ENCODE assay signal across 8 cellular contexts in the genomic region with DNA sequence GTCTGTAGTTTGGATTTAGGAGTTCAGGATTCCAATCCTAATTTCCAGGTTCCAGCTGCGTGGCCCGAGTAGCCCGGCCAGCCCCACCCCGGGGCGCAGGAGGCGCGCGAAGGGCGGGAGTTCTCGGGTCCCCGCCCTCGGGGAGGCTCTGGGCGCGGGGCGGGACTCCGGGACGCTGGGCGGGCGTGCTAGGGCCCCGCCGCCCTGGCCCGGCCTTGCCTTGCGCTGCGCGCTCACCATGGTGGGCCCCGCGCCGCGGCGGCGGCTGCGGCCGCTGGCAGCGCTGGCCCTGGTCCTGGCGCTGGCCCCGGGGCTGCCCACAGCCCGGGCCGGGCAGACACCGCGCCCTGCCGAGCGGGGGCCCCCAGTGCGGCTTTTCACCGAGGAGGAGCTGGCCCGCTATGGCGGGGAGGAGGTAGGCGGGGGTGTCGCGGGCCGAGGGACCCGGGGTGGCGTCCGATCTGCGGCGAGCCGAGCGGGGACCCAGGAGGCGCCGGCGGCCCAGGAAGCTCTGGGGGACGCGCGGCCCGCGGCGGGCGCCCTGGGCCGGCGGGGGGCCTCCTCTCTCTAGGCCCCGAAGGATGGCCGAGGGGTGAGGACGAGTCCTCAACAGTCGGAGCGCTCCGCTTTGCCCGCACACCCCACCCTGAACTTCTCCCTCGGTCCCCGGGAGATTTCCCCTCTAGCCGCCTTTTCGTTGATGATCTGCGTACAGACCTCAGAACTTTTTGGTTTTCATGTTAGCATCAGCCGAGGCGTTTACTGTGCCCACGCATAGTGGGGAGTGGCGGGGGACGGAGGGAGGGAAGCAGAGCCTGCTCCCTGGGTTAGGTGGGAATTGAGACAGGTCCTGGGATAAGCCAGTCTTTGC. TPM values are rescaled to one million over a fixed set of nuclear protein-coding genes. Genes with fewer than 3 reads are reported as not detected.
DNase-seq lines count a peak whose midpoint lies in the region; ATAC-seq and TF ChIP-seq lines count a peak whose summit lies in the region.

Gene NENF (plus strand): TSS at position 215 of the 871 bp plus-strand sequence. CDS start 24 bp downstream, at position 239.

- H3K36me3 Mint-ChIP-seq in activated CD4-positive, alpha-beta T cell treated with anti-CD3 and anti-CD28 coated beads for 36 hours (ENCODE audit: low read depth) = peaks cover 2% of the 10 kb centered on the region

- CTCF ChIA-PET in activated CD4-positive, alpha-beta T cell treated with anti-CD3 and anti-CD28 coated beads for 36 hours (lab: Charles Lee) = interaction anchor here (1.0 kb wide), 3 partner anchors 11 to 428 kb away, joined by 3 to 4 read pairs (median 3); no protein-coding TSS in a partner anchor

- peak within 1 kb of the TSS; percentile 75 for H3K4me3 Mint-ChIP-seq in activated CD4-positive, alpha-beta T cell treated with anti-CD3 and anti-CD28 coated beads for 36 hours

- DNase-seq in AG08396 (ENCODE audit: low spot score) (peak; percentile 98), NCI-H226 (peak; percentile 66), coronary artery (ENCODE audit: low spot score) (peak; percentile 84), left lobe of liver (ENCODE audit: low spot score) (peak; percentile 84)
- DNase-seq in activated CD4-positive, alpha-beta T cell treated with anti-CD3 and anti-CD28 coated beads for 36 hours = peak; percentile 88
- DNase-seq in stimulated activated CD4-positive, alpha-beta T cell treated with anti-CD3 and anti-CD28 coated beads, Interleukin-2, amount 100 ng/mL, for 24 hours = peak; percentile 81 to 85

- peaks cover 39% of the 10 kb centered on the region for H3K4me1 Mint-ChIP-seq in activated CD4-positive, alpha-beta T cell treated with anti-CD3 and anti-CD28 coated beads for 36 hours

- intact Hi-C loops in activated CD4-positive, alpha-beta T cell treated with anti-CD3 and anti-CD28 coated beads for 36 hours (cut with DNase I, micrococcal nuclease) = loop anchor here (1.0 to 2.0 kb wide), 6 partner anchors 19 to 758 kb away; partner anchors contain the start of genes DTL (in 2 of the 2), INTS7 (in 2 of the 2), PACC1 (in 2 of the 2) and FLVCR1 (in 1 of the 2)

- peak; percentile 99 for ATAC-seq in GM18868 (IDR thresholded peaks at IDR 0.05; ENCODE audit: unreplicated experiment)
- peak; percentile 89 for ATAC-seq in HG03097 (IDR thresholded peaks at IDR 0.05; ENCODE audit: low FRiP score, unreplicated experiment)
- peak; percentile 99 for ATAC-seq in activated CD4-positive, alpha-beta T cell treated with anti-CD3 and anti-CD28 coated beads for 36 hours
- peak; percentile 99 for ATAC-seq in left lobe of liver

- no peaks in the 10 kb centered on the region for H3K27me3 Mint-ChIP-seq in activated CD4-positive, alpha-beta T cell treated with anti-CD3 and anti-CD28 coated beads for 36 hours

- peak within 1 kb of the TSS; percentile 92 to 99 for H3K27ac ChIP-seq in coronary artery

- TF ChIP-seq CTCF in coronary artery (IDR thresholded peaks at IDR 0.05) = no peak

- peak within 1 kb of the TSS; percentile 82 for H3K4me3 ChIP-seq in coronary artery

- POLR2A ChIA-PET in activated CD4-positive, alpha-beta T cell treated with anti-CD3 and anti-CD28 coated beads for 36 hours (lab: Charles Lee) = interaction anchor here (1.2 kb wide), 1 partner anchor 19 kb away, joined by 4 read pairs; the partner anchor contains the start of gene PACC1

- H3K9me3 Mint-ChIP-seq in activated CD4-positive, alpha-beta T cell treated with anti-CD3 and anti-CD28 coated beads for 36 hours (ENCODE audit: low read depth) = no peaks in the 10 kb centered on the region

- peak within 1 kb of the TSS; percentile 56 for H3K27ac Mint-ChIP-seq in activated CD4-positive, alpha-beta T cell treated with anti-CD3 and anti-CD28 coated beads for 36 hours

RNA-seq across cellular contexts. Expression of gene NENF, which starts in this region (rescaled TPM):
- 10 to 100 TPM; 30.8 to 34.1 TPM for total RNA-seq in activated CD4-positive, alpha-beta T cell treated with anti-CD3 and anti-CD28 coated beads for 36 hours
- total RNA-seq in left lobe of liver = 23.8 TPM

Comparison
In these comparisons a context has a peak if more than half of its experiments do, and no peak if none do; other contexts are left out.
1. Peak in every context shown above with its lines: DNase-seq, ATAC-seq, H3K4me3 ChIP-seq and H3K27ac ChIP-seq.